ENCODE assay signal across 8 cellular contexts in the genomic region with DNA sequence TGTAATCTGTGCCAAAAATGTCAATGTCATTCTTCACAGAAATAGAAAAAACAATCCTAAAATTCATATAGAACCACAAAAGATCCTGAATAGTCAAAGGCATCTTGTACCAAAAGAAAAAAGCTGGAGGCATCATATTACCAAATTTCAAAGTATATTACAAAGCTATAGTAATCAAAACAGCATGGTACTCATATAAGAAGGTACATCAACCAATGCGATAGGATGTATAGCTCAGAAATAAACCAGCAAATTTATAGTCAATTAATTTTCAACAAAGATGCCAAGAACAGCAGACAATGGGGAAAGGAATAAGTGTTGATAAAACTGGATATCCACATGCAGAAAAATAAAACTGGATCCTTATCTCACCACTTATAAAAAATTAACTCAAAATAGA.
"Had no signal": no experiment of that assay in that cellular context is flagged by ENCODE, and none has a peak within 500 bp of the region (broad histone marks: within the 10 kb centered on the region; RNA-seq: fewer than 3 reads in every experiment).

No MANE protein-coding gene starts in this region.

- ATAC-seq: HepG2 had no signal

- H3K4me1 ChIP-seq: HAP-1 had no signal

- H3K9ac ChIP-seq: GM23248 had no signal

- H3K4me3 ChIP-seq: GM23248, HAP-1 had no signal

- H3K27ac ChIP-seq: GM23248, HL-60 had no signal

- H3K36me3 ChIP-seq: HAP-1 had no signal

- H2AFZ ChIP-seq: GM23248 had no signal

- DNase-seq: GM23248, GOT3, H7, HFFc6, KG1 had no signal

- FAIRE-seq: HepG2 had no signal
